In the genomic region with DNA sequence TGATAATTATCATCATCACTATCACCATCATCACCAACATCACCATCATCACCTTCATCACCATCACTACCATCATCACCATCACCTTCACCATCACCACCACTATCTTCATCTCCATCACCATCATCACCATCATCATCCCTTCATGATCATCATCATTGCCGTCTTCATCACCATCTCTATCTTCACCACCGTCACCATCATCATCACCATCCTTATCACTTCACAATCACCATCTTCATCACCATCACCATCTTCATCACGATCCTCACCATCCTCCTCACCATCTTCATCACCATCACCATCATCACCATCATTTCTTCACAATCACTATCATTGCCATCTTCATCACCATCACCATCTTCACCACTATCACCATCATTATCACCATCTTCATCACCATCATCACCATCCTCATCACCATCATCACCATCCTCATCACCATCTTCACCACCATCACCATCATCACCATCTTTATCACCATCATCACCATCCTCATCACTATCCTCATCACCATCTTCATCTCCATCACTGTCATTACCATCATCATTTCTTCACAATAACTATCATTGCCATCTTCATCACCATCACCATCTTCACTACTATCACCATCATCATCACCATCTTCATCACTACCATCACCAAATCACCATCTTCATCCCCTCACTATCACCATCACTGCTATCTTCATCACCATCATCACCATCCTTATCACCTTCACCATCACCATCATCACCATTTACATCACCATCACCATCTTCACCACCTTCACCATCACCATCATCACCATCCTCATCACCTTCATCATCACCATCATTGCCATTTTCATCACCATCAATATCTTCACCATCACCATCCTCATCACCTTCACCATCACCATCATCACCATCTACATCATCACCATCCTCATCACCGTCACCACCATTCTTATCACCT, we compare ENCODE assay signal across 25 cellular contexts.
"Had no signal": no experiment of that assay in that cellular context is flagged by ENCODE, and none has a peak within 500 bp of the region (broad histone marks: within the 10 kb centered on the region; RNA-seq: fewer than 3 reads in every experiment).

No MANE protein-coding gene starts in this region.

- H3K4me3 Mint-ChIP-seq: naive thymus-derived CD8-positive, alpha-beta T cell; nephron progenitor cell; stimulated activated naive B cell treated with anti-CD40 and anti-IgM and Interleukin-4, amounts not matched to agents 10 μg/mL and 1 μg/mL and 100 μg/mL, for 72 hours; stimulated activated naive CD8-positive, alpha-beta T cell treated with anti-CD3 and anti-CD28 coated beads, Interleukin-15, Interleukin-2, amounts not matched to agents 100 ng/mL and 50 ng/mL, for 24 hours had no signal

- H3K27me3 Mint-ChIP-seq: naive thymus-derived CD8-positive, alpha-beta T cell; stimulated activated naive B cell treated with anti-CD40 and anti-IgM and Interleukin-4, amounts not matched to agents 10 μg/mL and 1 μg/mL and 100 μg/mL, for 72 hours; stimulated activated naive CD8-positive, alpha-beta T cell treated with anti-CD3 and anti-CD28 coated beads, Interleukin-15, Interleukin-2, amounts not matched to agents 100 ng/mL and 50 ng/mL, for 24 hours had no signal

- H3K27me3 ChIP-seq: dorsolateral prefrontal cortex, gastrocnemius medialis, ovary, spleen, tibial nerve, upper lobe of right lung, vagina had no signal

- DNase-seq: dorsolateral prefrontal cortex; effector CD4-positive, alpha-beta T cell; foreskin fibroblast; gastrocnemius medialis; head of caudate nucleus; left ventricle myocardium superior; lower lobe of right lung; nephron progenitor cell; occipital lobe; ovary; psoas muscle; spleen; stimulated activated CD4-positive, alpha-beta T cell treated with anti-CD3 and anti-CD28 coated beads, Interleukin-4, amount 100 ng/mL, for 4 hours; stimulated activated naive B cell treated with anti-CD40 and anti-IgM and Interleukin-4, amounts not matched to agents 10 μg/mL and 1 μg/mL and 100 μg/mL, for 72 hours; upper lobe of right lung had no signal

- H3K27ac Mint-ChIP-seq: naive thymus-derived CD8-positive, alpha-beta T cell; nephron progenitor cell; stimulated activated naive B cell treated with anti-CD40 and anti-IgM and Interleukin-4, amounts not matched to agents 10 μg/mL and 1 μg/mL and 100 μg/mL, for 72 hours; stimulated activated naive CD8-positive, alpha-beta T cell treated with anti-CD3 and anti-CD28 coated beads, Interleukin-15, Interleukin-2, amounts not matched to agents 100 ng/mL and 50 ng/mL, for 24 hours had no signal

- FAIRE-seq: keratinocyte had no signal

- H3K4me1 ChIP-seq: gastrocnemius medialis, lower lobe of right lung, psoas muscle, tibial nerve, upper lobe of right lung, vagina had no signal

- H3K4me1 Mint-ChIP-seq: stimulated activated naive B cell treated with anti-CD40 and anti-IgM and Interleukin-4, amounts not matched to agents 10 μg/mL and 1 μg/mL and 100 μg/mL, for 72 hours had no signal

- H3K4me3 ChIP-seq: dorsolateral prefrontal cortex, gastrocnemius medialis, lower lobe of right lung, ovary, psoas muscle, skin epidermis, spleen, thoracic aorta, tibial nerve, upper lobe of right lung, vagina had no signal

- H3K27ac ChIP-seq: dorsolateral prefrontal cortex, epithelial cell of prostate, gastrocnemius medialis, lower lobe of right lung, ovary, psoas muscle, skin epidermis, spleen, thoracic aorta, tibial nerve, upper lobe of right lung, vagina had no signal

- ATAC-seq: esophagus mucosa; gastrocnemius medialis; left ventricle myocardium superior; lower lobe of right lung; naive thymus-derived CD8-positive, alpha-beta T cell; psoas muscle; right cardiac atrium; stimulated activated naive B cell treated with anti-CD40 and anti-IgM and Interleukin-4, amounts not matched to agents 10 μg/mL and 1 μg/mL and 100 μg/mL, for 72 hours; upper lobe of right lung had no signal

- H3K36me3 ChIP-seq: gastrocnemius medialis, lower lobe of right lung, ovary, thoracic aorta, tibial nerve, upper lobe of right lung, vagina had no signal

- H3K9me3 ChIP-seq: gastrocnemius medialis, lower lobe of right lung, ovary, psoas muscle, thoracic aorta, upper lobe of right lung, vagina had no signal
